In the genomic region with DNA sequence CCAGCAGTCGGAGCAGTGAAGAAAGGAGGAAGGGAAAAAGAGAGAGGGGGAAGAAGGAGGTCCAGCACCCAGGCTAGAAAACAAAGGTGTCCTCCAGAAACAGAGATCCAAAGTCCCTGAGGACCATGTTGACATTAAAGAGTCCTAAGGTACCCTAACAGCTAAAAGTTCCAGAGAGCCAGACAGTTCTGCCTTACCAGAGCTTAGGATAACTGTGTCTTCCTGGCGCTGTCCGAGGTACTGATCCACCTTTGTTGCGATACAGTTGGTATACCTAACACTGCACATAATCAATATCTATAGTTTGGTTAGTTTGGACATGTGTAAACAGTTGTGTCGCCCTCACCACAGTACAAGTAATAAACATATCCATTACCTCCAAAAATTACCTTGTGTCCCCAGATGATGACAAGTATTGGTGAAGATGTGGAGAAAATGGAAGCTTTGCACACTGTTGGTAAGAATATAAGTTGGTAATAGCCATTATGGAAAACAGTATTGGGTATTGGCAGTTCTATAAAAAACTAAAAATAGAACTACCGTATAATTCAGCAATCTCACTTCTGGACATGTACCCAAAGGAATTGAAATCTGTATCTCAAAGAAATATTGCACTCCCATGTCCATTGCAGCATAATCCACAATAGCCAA, we compare ENCODE assay signal across 1 cellular context.
A peak's percentile ranks its signal among the peaks of the same experiment; 100 is the strongest.
TF ChIP-seq lines count a peak whose summit lies in the region.

No MANE protein-coding gene starts in this region.

TF ChIP-seq in PFSK-1, 5 proteins besides CTCF, POLR2A, EP300 and RAD21 (continued from another document):
- TF ChIP-seq, protein P1, sequence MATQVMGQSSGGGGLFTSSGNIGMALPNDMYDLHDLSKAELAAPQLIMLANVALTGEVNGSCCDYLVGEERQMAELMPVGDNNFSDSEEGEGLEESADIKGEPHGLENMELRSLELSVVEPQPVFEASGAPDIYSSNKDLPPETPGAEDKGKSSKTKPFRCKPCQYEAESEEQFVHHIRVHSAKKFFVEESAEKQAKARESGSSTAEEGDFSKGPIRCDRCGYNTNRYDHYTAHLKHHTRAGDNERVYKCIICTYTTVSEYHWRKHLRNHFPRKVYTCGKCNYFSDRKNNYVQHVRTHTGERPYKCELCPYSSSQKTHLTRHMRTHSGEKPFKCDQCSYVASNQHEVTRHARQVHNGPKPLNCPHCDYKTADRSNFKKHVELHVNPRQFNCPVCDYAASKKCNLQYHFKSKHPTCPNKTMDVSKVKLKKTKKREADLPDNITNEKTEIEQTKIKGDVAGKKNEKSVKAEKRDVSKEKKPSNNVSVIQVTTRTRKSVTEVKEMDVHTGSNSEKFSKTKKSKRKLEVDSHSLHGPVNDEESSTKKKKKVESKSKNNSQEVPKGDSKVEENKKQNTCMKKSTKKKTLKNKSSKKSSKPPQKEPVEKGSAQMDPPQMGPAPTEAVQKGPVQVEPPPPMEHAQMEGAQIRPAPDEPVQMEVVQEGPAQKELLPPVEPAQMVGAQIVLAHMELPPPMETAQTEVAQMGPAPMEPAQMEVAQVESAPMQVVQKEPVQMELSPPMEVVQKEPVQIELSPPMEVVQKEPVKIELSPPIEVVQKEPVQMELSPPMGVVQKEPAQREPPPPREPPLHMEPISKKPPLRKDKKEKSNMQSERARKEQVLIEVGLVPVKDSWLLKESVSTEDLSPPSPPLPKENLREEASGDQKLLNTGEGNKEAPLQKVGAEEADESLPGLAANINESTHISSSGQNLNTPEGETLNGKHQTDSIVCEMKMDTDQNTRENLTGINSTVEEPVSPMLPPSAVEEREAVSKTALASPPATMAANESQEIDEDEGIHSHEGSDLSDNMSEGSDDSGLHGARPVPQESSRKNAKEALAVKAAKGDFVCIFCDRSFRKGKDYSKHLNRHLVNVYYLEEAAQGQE (IDR thresholded peaks at IDR 0.05; ENCODE audit: insufficient read depth in 1 of 2, low read depth in 2 of 2, low read length in 2 of 2) = peak; percentile 89 to 99
- TF ChIP-seq SIN3A (IDR thresholded peaks at IDR 0.05; ENCODE audit: borderline replicate concordance, insufficient read depth, low read length) = no peak
- TF ChIP-seq TAF1 (IDR thresholded peaks at IDR 0.05; ENCODE audit: borderline replicate concordance, insufficient read depth, low read length) = no peak
TF ChIP-seq in PFSK-1: peak in this region for 1.
